ENCODE assay signal across 12 cellular contexts in the genomic region with DNA sequence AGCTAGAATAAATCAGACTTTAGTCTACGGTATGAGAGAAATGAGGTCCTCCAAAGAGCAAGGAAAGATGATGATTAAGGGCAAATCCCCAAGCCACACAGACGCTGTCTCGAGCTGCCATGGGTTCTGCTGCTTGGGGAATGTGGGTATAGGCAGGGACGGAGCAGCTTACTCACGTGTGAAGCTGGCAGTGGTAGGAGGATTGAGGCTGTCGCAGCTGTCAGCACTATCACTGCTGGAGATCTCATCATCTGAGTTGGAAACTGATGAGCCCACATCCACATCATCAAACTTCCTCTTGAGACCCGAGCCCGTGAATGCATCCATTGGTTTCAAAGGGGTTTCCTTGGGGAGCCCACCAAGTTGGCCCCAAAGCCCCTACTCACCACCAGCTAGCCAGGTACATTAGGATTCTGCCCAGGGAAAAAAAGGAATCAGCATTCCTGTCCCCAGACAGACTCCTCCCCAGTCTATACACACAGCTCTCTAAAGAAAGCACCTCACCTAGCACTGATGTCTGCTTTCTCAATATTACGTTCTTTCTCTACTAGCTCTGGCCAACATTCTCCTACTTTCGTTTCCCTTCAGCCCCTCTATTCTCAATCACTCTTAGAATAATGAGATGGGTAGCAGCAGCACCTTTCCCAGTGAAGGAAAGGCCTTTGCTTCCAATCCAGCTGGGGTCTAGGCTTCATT. TPM values are rescaled to one million over a fixed set of nuclear protein-coding genes. Genes with fewer than 3 reads are reported as not detected.
DNase-seq lines count a peak whose midpoint lies in the region; ATAC-seq and TF ChIP-seq lines count a peak whose summit lies in the region.
"Had no signal": no experiment of that assay in that cellular context is flagged by ENCODE, and none has a peak within 500 bp of the region (broad histone marks: within the 10 kb centered on the region; RNA-seq: fewer than 3 reads in every experiment).

No MANE protein-coding gene starts in this region.

- no peaks in the 10 kb centered on the region for H3K27me3 Mint-ChIP-seq in CD4-positive, CD25-positive, alpha-beta regulatory T cell
- H3K27me3 Mint-ChIP-seq in activated T-helper 17 cell treated with anti-CD3 and anti-CD28 coated beads, Interleukin-2, amount 50 U/mL, for 72 hours: no peaks in the 10 kb centered on the region
- no peaks in the 10 kb centered on the region for H3K27me3 Mint-ChIP-seq in nephron progenitor cell (ENCODE audit: low read depth, poor library complexity)

- H3K4me1 ChIP-seq in CD4-positive, CD25-positive, alpha-beta regulatory T cell (ENCODE audit: control insufficient read depth, insufficient read depth, low read length, poor library complexity, severe bottlenecking): no peaks in the 10 kb centered on the region

- H3K27ac ChIP-seq in CD4-positive, CD25-positive, alpha-beta regulatory T cell (ENCODE audit: insufficient read depth, low read length, poor library complexity, severe bottlenecking): no peak overlapping the region
- H3K27ac ChIP-seq: C4-2B had no signal

- H3K4me1 Mint-ChIP-seq in CD4-positive, CD25-positive, alpha-beta regulatory T cell: peaks cover 17 to 45% (median 31%) of the 10 kb centered on the region in 4 donors
- H3K4me1 Mint-ChIP-seq in activated T-helper 17 cell treated with anti-CD3 and anti-CD28 coated beads, Interleukin-2, amount 50 U/mL, for 72 hours: peaks cover 11% of the 10 kb centered on the region
- peaks cover 40% of the 10 kb centered on the region for H3K4me1 Mint-ChIP-seq in nephron progenitor cell

- in situ Hi-C loops in KBM-7 (cut with MboI; ENCODE audit: low pct_unique_long_range_greater_than_20kb, low sequenced_read_pairs): no loop called here

- peak in 1 of 3 donors; percentile 26 for DNase-seq in CD4-positive, CD25-positive, alpha-beta regulatory T cell
- DNase-seq in KBM-7 (peak; percentile 35), nephron progenitor cell (no peak), iPS-NIHi11 (ENCODE audit: low spot score) (no peak)
- DNase-seq: foreskin fibroblast, NCI-H226 had no signal

- peak overlapping the region in 2 of 3 donors; percentile 52 to 77 for H3K27ac Mint-ChIP-seq in CD4-positive, CD25-positive, alpha-beta regulatory T cell
- peak overlapping the region; percentile 18 for H3K27ac Mint-ChIP-seq in activated T-helper 17 cell treated with anti-CD3 and anti-CD28 coated beads, Interleukin-2, amount 50 U/mL, for 72 hours
- H3K27ac Mint-ChIP-seq in nephron progenitor cell: peak overlapping the region; percentile 71

- peaks cover 18% of the 10 kb centered on the region for H3K36me3 Mint-ChIP-seq in CD4-positive, CD25-positive, alpha-beta regulatory T cell
- H3K36me3 Mint-ChIP-seq in activated T-helper 17 cell treated with anti-CD3 and anti-CD28 coated beads, Interleukin-2, amount 50 U/mL, for 72 hours (ENCODE audit: low read depth): peaks cover 47% of the 10 kb centered on the region
- H3K36me3 Mint-ChIP-seq in nephron progenitor cell (ENCODE audit: low read depth): peaks cover 68% of the 10 kb centered on the region

- H3K36me3 ChIP-seq in CD4-positive, CD25-positive, alpha-beta regulatory T cell (ENCODE audit: control insufficient read depth, insufficient read depth, low read length): peaks cover 21% of the 10 kb centered on the region

- ATAC-seq in CD4-positive, CD25-positive, alpha-beta regulatory T cell (ENCODE audit: low read depth in 2 of 2): no peak
- ATAC-seq in activated T-helper 17 cell treated with anti-CD3 and anti-CD28 coated beads, Interleukin-2, amount 50 U/mL, for 72 hours (replicated peaks): peak; percentile 74
- ATAC-seq in HG03442 (IDR thresholded peaks at IDR 0.05; ENCODE audit: unreplicated experiment) (no peak), HG03175 (IDR thresholded peaks at IDR 0.05; ENCODE audit: unreplicated experiment) (no peak), GM18519 (IDR thresholded peaks at IDR 0.05; ENCODE audit: low FRiP score, unreplicated experiment) (no peak)

- H3K9me3 ChIP-seq in CD4-positive, CD25-positive, alpha-beta regulatory T cell (ENCODE audit: control insufficient read depth in 2 of 2, low read length in 2 of 2): no peaks in the 10 kb centered on the region
- H3K9me3 ChIP-seq: adrenal gland had no signal

- H3K4me3 Mint-ChIP-seq in CD4-positive, CD25-positive, alpha-beta regulatory T cell: peak overlapping the region in 2 of 4 donors; percentile 1 to 13
- H3K4me3 Mint-ChIP-seq in activated T-helper 17 cell treated with anti-CD3 and anti-CD28 coated beads, Interleukin-2, amount 50 U/mL, for 72 hours: peak overlapping the region; percentile 21
- no peak overlapping the region for H3K4me3 Mint-ChIP-seq in nephron progenitor cell

- no peaks in the 10 kb centered on the region for H3K9me3 Mint-ChIP-seq in CD4-positive, CD25-positive, alpha-beta regulatory T cell
- H3K9me3 Mint-ChIP-seq in activated T-helper 17 cell treated with anti-CD3 and anti-CD28 coated beads, Interleukin-2, amount 50 U/mL, for 72 hours: no peaks in the 10 kb centered on the region
- H3K9me3 Mint-ChIP-seq in nephron progenitor cell: no peaks in the 10 kb centered on the region

- no peak overlapping the region for H3K4me3 ChIP-seq in CD4-positive, CD25-positive, alpha-beta regulatory T cell (ENCODE audit: low read depth, low read length)
- H3K4me3 ChIP-seq: adrenal gland had no signal

- no peaks in the 10 kb centered on the region for H3K27me3 ChIP-seq in CD4-positive, CD25-positive, alpha-beta regulatory T cell (ENCODE audit: control insufficient read depth, insufficient read depth, low read length)
- H3K27me3 ChIP-seq: adrenal gland had no signal

- no peak for TF ChIP-seq CTCF in nephron progenitor cell (IDR thresholded peaks at IDR 0.05)

RNA-seq across cellular contexts. Expression of a gene that starts 7.0 kb away (rescaled TPM):
- 32.8 TPM for total RNA-seq in CD4-positive, CD25-positive, alpha-beta regulatory T cell
- polyA plus RNA-seq in CD4-positive, CD25-positive, alpha-beta regulatory T cell: 1 to 10 TPM; 1.7 to 5.7 (median 4.0) TPM
- total RNA-seq in activated T-helper 17 cell treated with anti-CD3 and anti-CD28 coated beads, Interleukin-2, amount 50 U/mL, for 72 hours: 10 to 100 TPM; 14.4 to 16.1 TPM

RNA-seq across cellular contexts. Expression of a gene that starts 28.3 kb away (rescaled TPM):
- total RNA-seq in CD4-positive, CD25-positive, alpha-beta regulatory T cell: 55.9 TPM
- 10 to 100 TPM; 25.3 to 42.8 (median 35.9) TPM for polyA plus RNA-seq in CD4-positive, CD25-positive, alpha-beta regulatory T cell
- 10 to 100 TPM; 74.8 to 90.2 TPM for total RNA-seq in activated T-helper 17 cell treated with anti-CD3 and anti-CD28 coated beads, Interleukin-2, amount 50 U/mL, for 72 hours

RNA-seq across cellular contexts. Expression of a gene that starts 50.2 kb away (rescaled TPM):
- 54.3 TPM for total RNA-seq in CD4-positive, CD25-positive, alpha-beta regulatory T cell
- 10 to 100 TPM in 3 of 4 donors, 1 to 10 TPM in 1; 7.2 to 18.0 (median 14.0) TPM for polyA plus RNA-seq in CD4-positive, CD25-positive, alpha-beta regulatory T cell
- 10 to 100 TPM; 51.8 to 56.3 TPM for total RNA-seq in activated T-helper 17 cell treated with anti-CD3 and anti-CD28 coated beads, Interleukin-2, amount 50 U/mL, for 72 hours

Comparison
In these comparisons a context has a peak if more than half of its experiments do, and no peak if none do; other contexts are left out.
1. H3K27ac Mint-ChIP-seq: peak in every context shown above with its lines; median percentile 71 in nephron progenitor cell; 64 in CD4-positive, CD25-positive, alpha-beta regulatory T cell; 18 in activated T-helper 17 cell treated with anti-CD3 and anti-CD28 coated beads, Interleukin-2, amount 50 U/mL, for 72 hours.